In genomic region chr11:85840932-85841331, GRCh38 we compare ENCODE assay signal across 4 cellular contexts. TPM values are rescaled to one million over a fixed set of nuclear protein-coding genes. Genes with fewer than 3 reads are reported as not detected.
"Had no signal": no experiment of that assay in that cellular context is flagged by ENCODE, and none has a peak within 500 bp of the region (broad histone marks: within the 10 kb centered on the region; RNA-seq: fewer than 3 reads in every experiment).

No MANE protein-coding gene starts in this region.

RNA-seq across cellular contexts. Expression of gene CCDC83, which starts 14.3 kb away (rescaled TPM):
- polyA plus RNA-seq: adipose tissue, adrenal gland, aorta, cardiac muscle cell had no signal
